Comparison of ENCODE assay signal across 8 cellular contexts in genomic region chr20:50569864-50570836, GRCh38. TPM values are rescaled to one million over a fixed set of nuclear protein-coding genes. Genes with fewer than 3 reads are reported as not detected.
DNase-seq lines count a peak whose midpoint lies in the region; ATAC-seq and TF ChIP-seq lines count a peak whose summit lies in the region.

No MANE protein-coding gene starts in this region.

- peak overlapping the region; percentile 18 for H3K4me3 Mint-ChIP-seq in T-helper 1 cell treated with Interleukin-12 subunit alpha and Interleukin-12 subunit beta and Interleukin-4 antibody, amounts not matched to agents 30 μg/mL and 1 μg/mL, for 36 hours

- H3K4me1 Mint-ChIP-seq in T-helper 1 cell treated with Interleukin-12 subunit alpha and Interleukin-12 subunit beta and Interleukin-4 antibody, amounts not matched to agents 30 μg/mL and 1 μg/mL, for 36 hours (ENCODE audit: low read depth), result peaks cover 53% of the 10 kb centered on the region

- peak; percentile 63 for TF ChIP-seq CTCF in retinal pigment epithelial cell (conservative IDR thresholded peaks at IDR 0.05; ENCODE audit: low read depth, low read length)

- no peak overlapping the region for H3K4me3 ChIP-seq in retinal pigment epithelial cell (ENCODE audit: low read length)

- H3K27ac Mint-ChIP-seq in T-helper 1 cell treated with Interleukin-12 subunit alpha and Interleukin-12 subunit beta and Interleukin-4 antibody, amounts not matched to agents 30 μg/mL and 1 μg/mL, for 36 hours, result peak overlapping the region; percentile 84

- no peak for TF ChIP-seq POLR2A in erythroblast (IDR thresholded peaks at IDR 0.05; ENCODE audit: low read length)

- peak; percentile 66 for DNase-seq in A172 (ENCODE audit: low spot score)
- DNase-seq in erythroblast (lab: John Stamatoyannopoulos, UW), result peak; percentile 43 to 47
- no peak for DNase-seq in retinal pigment epithelial cell (ENCODE audit: low read depth)
- no peak for DNase-seq in cerebellum (ENCODE audit: low spot score)
- no peak for DNase-seq in HuH-7.5 (ENCODE audit: low spot score)

- ATAC-seq in GM18511 (IDR thresholded peaks at IDR 0.05; ENCODE audit: unreplicated experiment) (peak; percentile 77), HG03196 (IDR thresholded peaks at IDR 0.05; ENCODE audit: unreplicated experiment) (peak; percentile 62)

- no peaks in the 10 kb centered on the region for H3K9me3 Mint-ChIP-seq in T-helper 1 cell treated with Interleukin-12 subunit alpha and Interleukin-12 subunit beta and Interleukin-4 antibody, amounts not matched to agents 30 μg/mL and 1 μg/mL, for 36 hours

- H3K27me3 Mint-ChIP-seq in T-helper 1 cell treated with Interleukin-12 subunit alpha and Interleukin-12 subunit beta and Interleukin-4 antibody, amounts not matched to agents 30 μg/mL and 1 μg/mL, for 36 hours (ENCODE audit: low read depth), result no peaks in the 10 kb centered on the region

- H3K36me3 Mint-ChIP-seq in T-helper 1 cell treated with Interleukin-12 subunit alpha and Interleukin-12 subunit beta and Interleukin-4 antibody, amounts not matched to agents 30 μg/mL and 1 μg/mL, for 36 hours (ENCODE audit: low read depth), result peaks cover 54% of the 10 kb centered on the region

RNA-seq across cellular contexts. Expression of gene PTPN1, which starts 60.0 kb away (rescaled TPM):
- 56.9 and 60.6 TPM in 2 replicates for total RNA-seq in A172 (2014; rRNA removed; shearing (Covaris generic))
- total RNA-seq in cerebellum, result 13.9 TPM

Comparison
In these comparisons a context has a peak if more than half of its experiments do, and no peak if none do; other contexts are left out.
1. DNase-seq: peak in A172 (single experiment) and erythroblast (2 of 2); none in retinal pigment epithelial cell (single experiment), cerebellum (single experiment) and HuH-7.5 (single experiment).